Comparison of ENCODE assay signal across 9 cellular contexts in the genomic region with DNA sequence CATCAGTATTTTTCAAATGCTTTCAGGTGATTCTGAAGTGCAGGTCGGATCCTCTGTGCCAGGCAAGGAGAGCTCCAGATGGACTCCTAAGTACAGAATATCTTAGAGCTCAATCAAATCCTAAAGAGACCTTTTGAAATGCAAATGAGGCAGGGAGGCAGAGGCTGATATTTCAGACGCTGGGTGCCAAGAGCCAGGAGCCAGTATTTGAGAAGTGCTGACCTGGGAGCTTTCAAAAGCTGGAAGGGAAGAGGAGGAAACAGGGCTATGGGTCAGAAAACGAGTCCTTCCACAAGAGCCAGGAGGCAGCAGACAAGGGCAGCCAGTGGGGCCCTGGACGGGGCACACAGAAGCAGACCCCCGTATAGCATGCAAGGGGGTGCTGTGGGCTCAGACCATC.
DNase-seq lines count a peak whose midpoint lies in the region; ATAC-seq and TF ChIP-seq lines count a peak whose summit lies in the region.
"Had no signal": no experiment of that assay in that cellular context is flagged by ENCODE, and none has a peak within 500 bp of the region (broad histone marks: within the 10 kb centered on the region; RNA-seq: fewer than 3 reads in every experiment).

No MANE protein-coding gene starts in this region.

- peak; percentile 88 for DNase-seq in DMS 273 treated with DMSO at 0.1 percent for 48 hours (lab: John Stamatoyannopoulos, UW)
- peak; percentile 61 for DNase-seq in NCI-H1436 (lab: John Stamatoyannopoulos, UW)
- no peak for DNase-seq in nephron progenitor cell
- DNase-seq in DMS114 treated with DMSO at 0.1 percent for 48 hours (lab: John Stamatoyannopoulos, UW; ENCODE audit: unreplicated experiment): no peak
- DNase-seq: CD4-positive, alpha-beta T cell had no signal

- no peak for TF ChIP-seq CTCF in nephron progenitor cell (IDR thresholded peaks at IDR 0.05)

- H3K4me1 Mint-ChIP-seq in nephron progenitor cell: peaks cover 10% of the 10 kb centered on the region

- peak overlapping the region; percentile 91 for H3K27ac Mint-ChIP-seq in nephron progenitor cell
- H3K27ac Mint-ChIP-seq: CD4-positive, alpha-beta T cell had no signal

- H3K9me3 Mint-ChIP-seq in nephron progenitor cell: no peaks in the 10 kb centered on the region
- H3K9me3 Mint-ChIP-seq: CD4-positive, alpha-beta T cell had no signal

- H3K4me3 Mint-ChIP-seq in nephron progenitor cell: no peak overlapping the region
- H3K4me3 Mint-ChIP-seq: CD4-positive, alpha-beta T cell had no signal

- no peak for ATAC-seq in HG02798 (IDR thresholded peaks at IDR 0.05; ENCODE audit: poor library complexity, unreplicated experiment)
- ATAC-seq in HG03571 (IDR thresholded peaks at IDR 0.05; ENCODE audit: unreplicated experiment): no peak
- no peak for ATAC-seq in HG02852 (IDR thresholded peaks at IDR 0.05; ENCODE audit: unreplicated experiment)

- H3K27ac ChIP-seq in cingulate gyrus (ENCODE audit: low read depth, low read length): peak overlapping the region; percentile 71

- peaks cover 2% of the 10 kb centered on the region for H3K27me3 Mint-ChIP-seq in nephron progenitor cell (ENCODE audit: low read depth, poor library complexity)
- H3K27me3 Mint-ChIP-seq: CD4-positive, alpha-beta T cell had no signal

- peaks cover 59% of the 10 kb centered on the region for H3K36me3 Mint-ChIP-seq in nephron progenitor cell (ENCODE audit: low read depth)

Comparison
In these comparisons a context has a peak if more than half of its experiments do, and no peak if none do; other contexts are left out.
1. DNase-seq: peak in DMS 273 treated with DMSO at 0.1 percent for 48 hours (single experiment) and NCI-H1436 (single experiment); none in nephron progenitor cell (single experiment) and DMS114 treated with DMSO at 0.1 percent for 48 hours (single experiment).